21 cellular contexts compared by ENCODE assay signal in the genomic region with DNA sequence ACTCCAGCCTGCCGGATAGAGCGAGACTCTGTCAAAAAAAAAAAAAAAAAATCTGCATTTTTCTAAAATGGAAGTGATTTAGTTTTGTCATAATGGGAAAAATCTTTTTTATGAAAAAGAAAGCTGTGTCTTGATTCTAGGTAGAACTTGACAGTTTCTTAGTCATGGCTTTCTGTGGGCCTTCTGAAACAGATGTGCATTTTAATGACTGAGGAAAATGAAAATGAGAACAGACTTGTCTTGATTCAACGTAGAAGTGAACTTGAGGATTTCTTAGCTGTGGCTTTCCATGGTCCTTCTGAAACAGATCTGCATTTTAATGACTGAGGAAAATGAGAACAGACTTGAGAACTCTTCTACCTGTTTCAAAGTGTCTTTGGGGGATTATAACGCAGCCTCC.
DNase-seq lines count a peak whose midpoint lies in the region; ATAC-seq lines count a peak whose summit lies in the region.
"Had no signal": no experiment of that assay in that cellular context is flagged by ENCODE, and none has a peak within 500 bp of the region (broad histone marks: within the 10 kb centered on the region; RNA-seq: fewer than 3 reads in every experiment).

No MANE protein-coding gene starts in this region.

- peaks cover 14% of the 10 kb centered on the region for H3K4me1 Mint-ChIP-seq in activated CD4-positive, alpha-beta T cell treated with anti-CD3 and anti-CD28 coated beads for 36 hours
- H3K4me1 Mint-ChIP-seq in activated T-helper 17 cell treated with anti-CD3 and anti-CD28 coated beads, Interleukin-2, amount 50 U/mL, for 72 hours, result peaks cover 5% of the 10 kb centered on the region
- peaks cover 20% of the 10 kb centered on the region for H3K4me1 Mint-ChIP-seq in stimulated activated naive CD8-positive, alpha-beta T cell treated with anti-CD3 and anti-CD28 coated beads, Interleukin-15, amount 100 ng/mL, for 72 hours

- peak overlapping the region; percentile 64 for H3K27ac Mint-ChIP-seq in activated CD4-positive, alpha-beta T cell treated with anti-CD3 and anti-CD28 coated beads for 36 hours
- H3K27ac Mint-ChIP-seq in activated naive CD4-positive, alpha-beta T cell treated with anti-CD3 and anti-CD28 coated beads, Interleukin-2, amount 50 U/mL, for 72 hours, result peak overlapping the region; percentile 13 to 54
- peak overlapping the region; percentile 46 for H3K27ac Mint-ChIP-seq in activated T-helper 17 cell treated with anti-CD3 and anti-CD28 coated beads, Interleukin-2, amount 50 U/mL, for 72 hours
- no peak overlapping the region for H3K27ac Mint-ChIP-seq in stimulated activated naive CD8-positive, alpha-beta T cell treated with anti-CD3 and anti-CD28 coated beads, Interleukin-15, amount 100 ng/mL, for 72 hours
- H3K27ac Mint-ChIP-seq: CD8-positive, alpha-beta T cell had no signal

- no peaks in the 10 kb centered on the region for H3K9me3 Mint-ChIP-seq in activated CD4-positive, alpha-beta T cell treated with anti-CD3 and anti-CD28 coated beads for 36 hours (ENCODE audit: low read depth)
- H3K9me3 Mint-ChIP-seq in activated naive CD4-positive, alpha-beta T cell treated with anti-CD3 and anti-CD28 coated beads, Interleukin-2, amount 50 U/mL, for 72 hours, result no peaks in the 10 kb centered on the region
- no peaks in the 10 kb centered on the region for H3K9me3 Mint-ChIP-seq in activated T-helper 17 cell treated with anti-CD3 and anti-CD28 coated beads, Interleukin-2, amount 50 U/mL, for 72 hours
- H3K9me3 Mint-ChIP-seq in stimulated activated naive CD8-positive, alpha-beta T cell treated with anti-CD3 and anti-CD28 coated beads, Interleukin-15, amount 100 ng/mL, for 72 hours, result no peaks in the 10 kb centered on the region
- H3K9me3 Mint-ChIP-seq: CD8-positive, alpha-beta T cell had no signal

- ATAC-seq in activated CD4-positive, alpha-beta T cell treated with anti-CD3 and anti-CD28 coated beads for 36 hours, result peak; percentile 89
- ATAC-seq in activated naive CD4-positive, alpha-beta T cell treated with anti-CD3 and anti-CD28 coated beads, Interleukin-2, amount 50 U/mL, for 72 hours, result peak; percentile 82 to 92
- peak; percentile 90 for ATAC-seq in activated T-helper 17 cell treated with anti-CD3 and anti-CD28 coated beads, Interleukin-2, amount 50 U/mL, for 72 hours (replicated peaks)
- peak; percentile 92 for ATAC-seq in stimulated activated naive CD8-positive, alpha-beta T cell treated with anti-CD3 and anti-CD28 coated beads, Interleukin-15, amount 100 ng/mL, for 72 hours
- ATAC-seq in HG03565 (IDR thresholded peaks at IDR 0.05; ENCODE audit: unreplicated experiment), result no peak
- no peak for ATAC-seq in aorta (ENCODE audit: low FRiP score)
- ATAC-seq: CD8-positive, alpha-beta T cell; HCT116 had no signal

- H3K4me1 ChIP-seq in aorta (ENCODE audit: control insufficient read depth in 1 of 2, insufficient read depth in 2 of 2, low read length in 2 of 2), result no peaks in the 10 kb centered on the region

- no peaks in the 10 kb centered on the region for H3K27me3 Mint-ChIP-seq in activated CD4-positive, alpha-beta T cell treated with anti-CD3 and anti-CD28 coated beads for 36 hours
- H3K27me3 Mint-ChIP-seq in activated T-helper 17 cell treated with anti-CD3 and anti-CD28 coated beads, Interleukin-2, amount 50 U/mL, for 72 hours, result no peaks in the 10 kb centered on the region
- no peaks in the 10 kb centered on the region for H3K27me3 Mint-ChIP-seq in stimulated activated naive CD8-positive, alpha-beta T cell treated with anti-CD3 and anti-CD28 coated beads, Interleukin-15, amount 100 ng/mL, for 72 hours

- CTCF ChIA-PET in activated CD4-positive, alpha-beta T cell treated with anti-CD3 and anti-CD28 coated beads for 36 hours (lab: Charles Lee), result interaction anchor here (1.2 kb wide), 2 partner anchors 9 to 131 kb away, joined by 3 read pairs; no protein-coding TSS in a partner anchor

- no peak overlapping the region for H3K27ac ChIP-seq in aorta (ENCODE audit: low read depth in 1 of 2, low read length in 2 of 2)
- H3K27ac ChIP-seq: SJSA1 had no signal

- POLR2A ChIA-PET in activated CD4-positive, alpha-beta T cell treated with anti-CD3 and anti-CD28 coated beads for 36 hours (lab: Charles Lee), result interaction anchor here (0.7 to 0.9 kb wide), 2 partner anchors 18 to 891 kb away, joined by 12 to 13 read pairs; no protein-coding TSS in a partner anchor

- H3K36me3 Mint-ChIP-seq in activated CD4-positive, alpha-beta T cell treated with anti-CD3 and anti-CD28 coated beads for 36 hours (ENCODE audit: low read depth), result peaks cover 18% of the 10 kb centered on the region
- no peaks in the 10 kb centered on the region for H3K36me3 Mint-ChIP-seq in activated naive CD4-positive, alpha-beta T cell treated with anti-CD3 and anti-CD28 coated beads, Interleukin-2, amount 50 U/mL, for 72 hours
- H3K36me3 Mint-ChIP-seq in activated T-helper 17 cell treated with anti-CD3 and anti-CD28 coated beads, Interleukin-2, amount 50 U/mL, for 72 hours (ENCODE audit: low read depth), result peaks cover 32% of the 10 kb centered on the region

- peaks cover 0 to 3% of the 10 kb centered on the region in 2 donors for H3K36me3 ChIP-seq in aorta (ENCODE audit: control insufficient read depth in 1 of 2, insufficient read depth in 2 of 2, low read length in 1 of 2)

- no peaks in the 10 kb centered on the region for H3K27me3 ChIP-seq in aorta (ENCODE audit: control insufficient read depth in 1 of 2, insufficient read depth in 2 of 2, low read length in 1 of 2)
- H3K27me3 ChIP-seq: SJSA1 had no signal

- 96 to 98% methylated on average over 4 of the region's 4 CpGs for WGBS in aorta, 2 donors

- DNase-seq in activated CD4-positive, alpha-beta T cell treated with anti-CD3 and anti-CD28 coated beads for 36 hours, result no peak
- DNase-seq in activated CD4-positive, alpha-beta T cell treated with anti-CD3 and anti-CD28 coated beads, Interleukin-2, amount 50 U/mL, for 48 hours, result no peak
- DNase-seq in activated naive CD4-positive, alpha-beta T cell treated with anti-CD3 and anti-CD28 coated beads, Interleukin-2, amount 50 U/mL, for 72 hours (ENCODE audit: low spot score in 2 of 2), result no peak
- no peak for DNase-seq in activated naive CD4-positive, alpha-beta T cell (lab: John Stamatoyannopoulos, UW)
- DNase-seq in stimulated activated naive CD8-positive, alpha-beta T cell treated with anti-CD3 and anti-CD28 coated beads, Interleukin-15, amount 100 ng/mL, for 72 hours, result no peak
- DNase-seq in aorta, result no peak
- DNase-seq: 8988T; C1 segment of cervical spinal cord; CD8-positive, alpha-beta T cell; DND-41; GOT3; IMR-90; NCI-H1694 treated with DMSO at 0.1 percent for 48 hours; NCI-H2081 treated with DMSO at 0.1 percent for 48 hours; NCI-H446; NCI-H526; OCI-M1 had no signal

- no peak overlapping the region for H3K4me3 Mint-ChIP-seq in activated CD4-positive, alpha-beta T cell treated with anti-CD3 and anti-CD28 coated beads for 36 hours
- peak overlapping the region; percentile 28 for H3K4me3 Mint-ChIP-seq in activated T-helper 17 cell treated with anti-CD3 and anti-CD28 coated beads, Interleukin-2, amount 50 U/mL, for 72 hours
- peak overlapping the region in 1 of 2 donors; percentile 66 for H3K4me3 Mint-ChIP-seq in stimulated activated naive CD8-positive, alpha-beta T cell treated with anti-CD3 and anti-CD28 coated beads, Interleukin-15, amount 100 ng/mL, for 72 hours
- H3K4me3 Mint-ChIP-seq: CD8-positive, alpha-beta T cell had no signal

- intact Hi-C loops in activated CD4-positive, alpha-beta T cell treated with anti-CD3 and anti-CD28 coated beads for 36 hours (cut with DNase I, micrococcal nuclease), result no loop called here
- intact Hi-C loops in aorta (cut with DNase I), result no loop called here

- H3K9me3 ChIP-seq in aorta (ENCODE audit: control insufficient read depth, low read length), result no peaks in the 10 kb centered on the region
- H3K9me3 ChIP-seq: SJSA1 had no signal

- no peak overlapping the region for H3K4me3 ChIP-seq in aorta (ENCODE audit: low read length in 2 of 2)
- H3K4me3 ChIP-seq: SJSA1 had no signal

Comparison
In these comparisons a context has a peak if more than half of its experiments do, and no peak if none do; other contexts are left out.
1. ATAC-seq: peak in activated CD4-positive, alpha-beta T cell treated with anti-CD3 and anti-CD28 coated beads for 36 hours (single experiment), activated naive CD4-positive, alpha-beta T cell treated with anti-CD3 and anti-CD28 coated beads, Interleukin-2, amount 50 U/mL, for 72 hours (2 of 2), activated T-helper 17 cell treated with anti-CD3 and anti-CD28 coated beads, Interleukin-2, amount 50 U/mL, for 72 hours (single experiment) and stimulated activated naive CD8-positive, alpha-beta T cell treated with anti-CD3 and anti-CD28 coated beads, Interleukin-15, amount 100 ng/mL, for 72 hours (single experiment); none in HG03565 (single experiment) and aorta (single experiment).
2. H3K27ac Mint-ChIP-seq: peak in activated CD4-positive, alpha-beta T cell treated with anti-CD3 and anti-CD28 coated beads for 36 hours (single experiment), activated naive CD4-positive, alpha-beta T cell treated with anti-CD3 and anti-CD28 coated beads, Interleukin-2, amount 50 U/mL, for 72 hours (2 of 2) and activated T-helper 17 cell treated with anti-CD3 and anti-CD28 coated beads, Interleukin-2, amount 50 U/mL, for 72 hours (single experiment); none in stimulated activated naive CD8-positive, alpha-beta T cell treated with anti-CD3 and anti-CD28 coated beads, Interleukin-15, amount 100 ng/mL, for 72 hours (0 of 2).